Comparison of ENCODE assay signal across 22 cellular contexts in genomic region chr22:46402505-46402904, GRCh38.
DNase-seq lines count a peak whose midpoint lies in the region; ATAC-seq, FAIRE-seq and TF ChIP-seq lines count a peak whose summit lies in the region.
"Had no signal": no experiment of that assay in that cellular context is flagged by ENCODE, and none has a peak within 500 bp of the region (broad histone marks: within the 10 kb centered on the region; RNA-seq: fewer than 3 reads in every experiment).

No MANE protein-coding gene starts in this region.

- CTCF ChIA-PET in CD8-positive, alpha-beta memory T cell (lab: Charles Lee): no interaction called here
- CTCF ChIA-PET in activated CD4-positive, alpha-beta T cell treated with anti-CD3 and anti-CD28 coated beads, Interleukin-2, amount 10 ng/mL, durations not matched to agents 7 days and 5 days (lab: Charles Lee): no interaction called here

- peak overlapping the region in 2 of 7 donors; percentile 3 to 42 for H3K4me3 Mint-ChIP-seq in CD8-positive, alpha-beta memory T cell
- peak overlapping the region; percentile 20 to 51 for H3K4me3 Mint-ChIP-seq in effector memory CD8-positive, alpha-beta T cell
- peak overlapping the region; percentile 1 for H3K4me3 Mint-ChIP-seq in natural killer cell treated with Interleukin-12 subunit alpha and Interleukin-12 subunit beta and Interleukin-15 and Interleukin-18, amount 100 ng/mL, for 72 hours
- H3K4me3 Mint-ChIP-seq in activated CD4-positive, alpha-beta T cell treated with anti-CD3 and anti-CD28 coated beads, Interleukin-2, amount 10 ng/mL, durations not matched to agents 7 days and 5 days: no peak overlapping the region
- H3K4me3 Mint-ChIP-seq: CD14-positive monocyte; CD4-positive, alpha-beta memory T cell; CD4-positive, CD25-positive, alpha-beta regulatory T cell had no signal

- H3K9me3 Mint-ChIP-seq in CD8-positive, alpha-beta memory T cell: no peaks in the 10 kb centered on the region
- H3K9me3 Mint-ChIP-seq in effector memory CD8-positive, alpha-beta T cell: no peaks in the 10 kb centered on the region
- no peaks in the 10 kb centered on the region for H3K9me3 Mint-ChIP-seq in natural killer cell treated with Interleukin-12 subunit alpha and Interleukin-12 subunit beta and Interleukin-15 and Interleukin-18, amount 100 ng/mL, for 72 hours
- H3K9me3 Mint-ChIP-seq in activated CD4-positive, alpha-beta T cell treated with anti-CD3 and anti-CD28 coated beads, Interleukin-2, amount 10 ng/mL, durations not matched to agents 7 days and 5 days: no peaks in the 10 kb centered on the region
- H3K9me3 Mint-ChIP-seq: CD14-positive monocyte; CD4-positive, alpha-beta memory T cell; CD4-positive, CD25-positive, alpha-beta regulatory T cell had no signal

- no peak overlapping the region for H3K9ac ChIP-seq in keratinocyte (ENCODE audit: control insufficient read depth, extremely low read depth, insufficient read depth, low read length)
- H3K9ac ChIP-seq: BLaER1 had no signal

- H3K27ac ChIP-seq in CD8-positive, alpha-beta memory T cell (ENCODE audit: low read depth, low read length): no peak overlapping the region
- no peak overlapping the region for H3K27ac ChIP-seq in keratinocyte (ENCODE audit: control insufficient read depth, insufficient read depth, low read length)
- H3K27ac ChIP-seq in psoas muscle: no peak overlapping the region
- H3K27ac ChIP-seq: 22Rv1, A549, BLaER1 had no signal

- peaks cover 4% of the 10 kb centered on the region for H3K4me1 ChIP-seq in CD8-positive, alpha-beta memory T cell (ENCODE audit: insufficient read depth, low read length)
- H3K4me1 ChIP-seq in keratinocyte (ENCODE audit: control insufficient read depth, extremely low read depth, insufficient read depth, low read length) (no peaks in the 10 kb centered on the region), psoas muscle (no peaks in the 10 kb centered on the region)
- H3K4me1 ChIP-seq: A549, Caco-2 had no signal

- H4K20me1 ChIP-seq in keratinocyte (ENCODE audit: control insufficient read depth, extremely low read depth, insufficient read depth, low read length): peaks cover under 1% of the 10 kb centered on the region
- H4K20me1 ChIP-seq: BLaER1 had no signal

- no peaks in the 10 kb centered on the region for H3K36me3 Mint-ChIP-seq in CD8-positive, alpha-beta memory T cell
- H3K36me3 Mint-ChIP-seq in effector memory CD8-positive, alpha-beta T cell (ENCODE audit: insufficient read depth): peaks cover 16% of the 10 kb centered on the region
- H3K36me3 Mint-ChIP-seq in natural killer cell treated with Interleukin-12 subunit alpha and Interleukin-12 subunit beta and Interleukin-15 and Interleukin-18, amount 100 ng/mL, for 72 hours: no peaks in the 10 kb centered on the region
- no peaks in the 10 kb centered on the region for H3K36me3 Mint-ChIP-seq in activated CD4-positive, alpha-beta T cell treated with anti-CD3 and anti-CD28 coated beads, Interleukin-2, amount 10 ng/mL, durations not matched to agents 7 days and 5 days (ENCODE audit: low read depth)
- H3K36me3 Mint-ChIP-seq: CD14-positive monocyte; CD4-positive, alpha-beta memory T cell; CD4-positive, CD25-positive, alpha-beta regulatory T cell had no signal

- TF ChIP-seq CTCF in keratinocyte (optimal IDR thresholded peaks at IDR 0.05 in 1 of 3, IDR thresholded peaks at IDR 0.05 in 1 of 3, conservative IDR thresholded peaks at IDR 0.05 in 1 of 3; ENCODE audit: extremely low read depth in 1 of 3, insufficient read depth in 2 of 3, low read length in 3 of 3) (no peak), psoas muscle (IDR thresholded peaks at IDR 0.05) (no peak)

- ATAC-seq in effector memory CD8-positive, alpha-beta T cell (replicated peaks): peak; percentile 60
- ATAC-seq in natural killer cell treated with Interleukin-12 subunit alpha and Interleukin-12 subunit beta and Interleukin-15 and Interleukin-18, amount 100 ng/mL, for 72 hours: no peak
- ATAC-seq in GM18519 (IDR thresholded peaks at IDR 0.05; ENCODE audit: low FRiP score, unreplicated experiment): no peak
- ATAC-seq in psoas muscle: no peak
- ATAC-seq: A549 had no signal

- no peaks in the 10 kb centered on the region for H3K27me3 Mint-ChIP-seq in CD8-positive, alpha-beta memory T cell
- peaks cover 0 to 4% of the 10 kb centered on the region in 2 donors for H3K27me3 Mint-ChIP-seq in effector memory CD8-positive, alpha-beta T cell
- peaks cover 0 to 8% of the 10 kb centered on the region in 2 donors for H3K27me3 Mint-ChIP-seq in natural killer cell treated with Interleukin-12 subunit alpha and Interleukin-12 subunit beta and Interleukin-15 and Interleukin-18, amount 100 ng/mL, for 72 hours
- H3K27me3 Mint-ChIP-seq in activated CD4-positive, alpha-beta T cell treated with anti-CD3 and anti-CD28 coated beads, Interleukin-2, amount 10 ng/mL, durations not matched to agents 7 days and 5 days: peaks cover 5% of the 10 kb centered on the region
- H3K27me3 Mint-ChIP-seq: CD4-positive, alpha-beta memory T cell had no signal

- POLR2A ChIA-PET in CD8-positive, alpha-beta memory T cell (lab: Charles Lee): no interaction called here
- POLR2A ChIA-PET in activated CD4-positive, alpha-beta T cell treated with anti-CD3 and anti-CD28 coated beads, Interleukin-2, amount 10 ng/mL, durations not matched to agents 7 days and 5 days (lab: Charles Lee): interaction anchor here (0.7 kb wide), 1 partner anchor 34 kb away, joined by 4 read pairs; no protein-coding TSS in a partner anchor

- H2AFZ ChIP-seq in keratinocyte (ENCODE audit: control insufficient read depth, low read length): no peak overlapping the region

- no peaks in the 10 kb centered on the region for H3K9me3 ChIP-seq in CD8-positive, alpha-beta memory T cell (ENCODE audit: low read length)
- H3K9me3 ChIP-seq in keratinocyte (ENCODE audit: control insufficient read depth, low read depth, low read length) (no peaks in the 10 kb centered on the region), psoas muscle (no peaks in the 10 kb centered on the region)
- H3K9me3 ChIP-seq: A549, BE2C, BLaER1, Caco-2 had no signal

- 70 to 79% (median 75%) methylated on average over 2 of the region's 2 CpGs for WGBS in psoas muscle, 3 donors

- H3K4me1 Mint-ChIP-seq in CD8-positive, alpha-beta memory T cell: peaks cover 26 to 32% (median 27%) of the 10 kb centered on the region in 3 donors
- H3K4me1 Mint-ChIP-seq in effector memory CD8-positive, alpha-beta T cell (ENCODE audit: low read depth in 2 of 2): peaks cover 22 to 27% of the 10 kb centered on the region in 2 donors
- H3K4me1 Mint-ChIP-seq in natural killer cell treated with Interleukin-12 subunit alpha and Interleukin-12 subunit beta and Interleukin-15 and Interleukin-18, amount 100 ng/mL, for 72 hours (ENCODE audit: low read depth in 2 of 2): peaks cover 9 to 17% of the 10 kb centered on the region in 2 donors
- H3K4me1 Mint-ChIP-seq in activated CD4-positive, alpha-beta T cell treated with anti-CD3 and anti-CD28 coated beads, Interleukin-2, amount 10 ng/mL, durations not matched to agents 7 days and 5 days: peaks cover 7% of the 10 kb centered on the region
- H3K4me1 Mint-ChIP-seq: CD14-positive monocyte; CD4-positive, CD25-positive, alpha-beta regulatory T cell had no signal

- no peak overlapping the region for H3K4me3 ChIP-seq in CD8-positive, alpha-beta memory T cell (ENCODE audit: low read length)
- H3K4me3 ChIP-seq in keratinocyte (ENCODE audit: control insufficient read depth in 2 of 3, extremely low read depth in 1 of 3, insufficient read depth in 2 of 3, low read depth in 1 of 3, low read length in 3 of 3): no peak overlapping the region
- no peak overlapping the region for H3K4me3 ChIP-seq in psoas muscle
- H3K4me3 ChIP-seq: A549, BLaER1 had no signal

- DNase-seq in CD8-positive, alpha-beta memory T cell: no peak
- DNase-seq in effector memory CD8-positive, alpha-beta T cell: no peak
- DNase-seq in keratinocyte (ENCODE audit: low read depth, low spot score): no peak
- no peak for DNase-seq in natural killer cell treated with Interleukin-12 subunit alpha and Interleukin-12 subunit beta and Interleukin-15 and Interleukin-18, amount 100 ng/mL, for 72 hours (ENCODE audit: low spot score)
- DNase-seq in activated CD4-positive, alpha-beta T cell treated with anti-CD3 and anti-CD28 coated beads, Interleukin-2, amount 10 ng/mL, durations not matched to agents 7 days and 5 days: no peak
- DNase-seq in psoas muscle: no peak
- no peak for DNase-seq in activated CD4-positive, CD25-positive, alpha-beta regulatory T cell (lab: John Stamatoyannopoulos, UW)
- DNase-seq: BE2C; C1 segment of cervical spinal cord; Caco-2; Calu3; CD4-positive, alpha-beta memory T cell; CD4-positive, CD25-positive, alpha-beta regulatory T cell; GF-D8 had no signal

- H3K27ac Mint-ChIP-seq in CD8-positive, alpha-beta memory T cell: peak overlapping the region in 5 of 8 donors; percentile 26 to 88 (median 50)
- peak overlapping the region; percentile 53 to 78 for H3K27ac Mint-ChIP-seq in effector memory CD8-positive, alpha-beta T cell
- no peak overlapping the region for H3K27ac Mint-ChIP-seq in natural killer cell treated with Interleukin-12 subunit alpha and Interleukin-12 subunit beta and Interleukin-15 and Interleukin-18, amount 100 ng/mL, for 72 hours
- H3K27ac Mint-ChIP-seq in activated CD4-positive, alpha-beta T cell treated with anti-CD3 and anti-CD28 coated beads, Interleukin-2, amount 10 ng/mL, durations not matched to agents 7 days and 5 days: no peak overlapping the region
- H3K27ac Mint-ChIP-seq: CD14-positive monocyte; CD4-positive, alpha-beta memory T cell had no signal

- H3K79me2 ChIP-seq in keratinocyte (ENCODE audit: control insufficient read depth, insufficient read depth, low read length): no peaks in the 10 kb centered on the region

- no peaks in the 10 kb centered on the region for H3K36me3 ChIP-seq in CD8-positive, alpha-beta memory T cell (ENCODE audit: insufficient read depth, low read length)
- H3K36me3 ChIP-seq in keratinocyte (ENCODE audit: control insufficient read depth in 2 of 2, extremely low read depth in 1 of 2, insufficient read depth in 2 of 2, low read length in 2 of 2): peaks cover 9 to 18% of the 10 kb centered on the region in 2 experiments
- no peaks in the 10 kb centered on the region for H3K36me3 ChIP-seq in psoas muscle (ENCODE audit: insufficient read depth in 1 of 2, low read depth in 1 of 2)
- H3K36me3 ChIP-seq: BE2C, BLaER1 had no signal

- dilution Hi-C loops in keratinocyte (cut with MboI; ENCODE audit: extremely low pct_ligation_motif_present, low sequenced_read_pairs): no loop called here

- FAIRE-seq in keratinocyte (lab: Jason Lieb, UNC): peak; percentile 39
- FAIRE-seq: A549, D721Med, G401.6, GM12891 had no signal

- H3K9me1 ChIP-seq in keratinocyte (ENCODE audit: control insufficient read depth, extremely low read depth, insufficient read depth, low read length): no peaks in the 10 kb centered on the region

- no peaks in the 10 kb centered on the region for H3K27me3 ChIP-seq in CD8-positive, alpha-beta memory T cell (ENCODE audit: insufficient read depth, low read length, poor library complexity, severe bottlenecking)
- H3K27me3 ChIP-seq in keratinocyte (ENCODE audit: control insufficient read depth, extremely low read depth, insufficient read depth, low read length): no peaks in the 10 kb centered on the region
- no peaks in the 10 kb centered on the region for H3K27me3 ChIP-seq in psoas muscle (ENCODE audit: insufficient read depth in 3 of 3, low read length in 2 of 3)
- H3K27me3 ChIP-seq: BE2C, BLaER1 had no signal

- no peak overlapping the region for H3K4me2 ChIP-seq in keratinocyte (ENCODE audit: control insufficient read depth, extremely low read depth, insufficient read depth, low read depth, low read length)
- H3K4me2 ChIP-seq: A549 had no signal

- intact Hi-C loops in psoas muscle (cut with DNase I): no loop called here

Comparison
In these comparisons a context has a peak if more than half of its experiments do, and no peak if none do; other contexts are left out.
1. H3K27ac Mint-ChIP-seq: peak in CD8-positive, alpha-beta memory T cell (5 of 8) and effector memory CD8-positive, alpha-beta T cell (2 of 2); none in natural killer cell treated with Interleukin-12 subunit alpha and Interleukin-12 subunit beta and Interleukin-15 and Interleukin-18, amount 100 ng/mL, for 72 hours (0 of 2) and activated CD4-positive, alpha-beta T cell treated with anti-CD3 and anti-CD28 coated beads, Interleukin-2, amount 10 ng/mL, durations not matched to agents 7 days and 5 days (single experiment).